8 cellular contexts compared by ENCODE assay signal in genomic region chr6:166342293-166343156, GRCh38. TPM values are rescaled to one million over a fixed set of nuclear protein-coding genes. Genes with fewer than 3 reads are reported as not detected.
DNase-seq lines count a peak whose midpoint lies in the region; ATAC-seq, FAIRE-seq and TF ChIP-seq lines count a peak whose summit lies in the region.

SFT2D1 (minus strand) TSS chr6:166342545; CDS start chr6:166342481, 64 bp downstream.

- no peak for FAIRE-seq in keratinocyte (lab: Jason Lieb, UNC)

- H3K27ac ChIP-seq in A673 (ENCODE audit: low read depth, low read length, poor library complexity, severe bottlenecking) (peak within 1 kb of the TSS; percentile 99), keratinocyte (ENCODE audit: control insufficient read depth, insufficient read depth, low read length) (peak within 1 kb of the TSS; percentile 84)

- TF ChIP-seq POLR2A in GM18526 (IDR thresholded peaks at IDR 0.05; ENCODE audit: extremely low read depth, insufficient read length): peak; percentile 98

- H3K4me3 ChIP-seq in A673 (ENCODE audit: low read depth, low read length, poor library complexity, severe bottlenecking): peak within 1 kb of the TSS; percentile 82
- H3K4me3 ChIP-seq in keratinocyte (ENCODE audit: control insufficient read depth in 2 of 3, extremely low read depth in 1 of 3, insufficient read depth in 2 of 3, low read depth in 1 of 3, low read length in 3 of 3): peak within 1 kb of the TSS; percentile 97 to 100 (median 99)

- DNase-seq in A673 (ENCODE audit: low spot score): peak; percentile 91
- DNase-seq in NCI-H2196 (lab: John Stamatoyannopoulos, UW; ENCODE audit: unreplicated experiment): peak; percentile 46
- peak; percentile 38 to 57 (median 50) for DNase-seq in activated CD4-positive, CD25-positive, alpha-beta regulatory T cell (lab: John Stamatoyannopoulos, UW)
- peak; percentile 59 for DNase-seq in central memory CD4-positive, alpha-beta T cell
- no peak for DNase-seq in keratinocyte (ENCODE audit: low read depth, low spot score)
- DNase-seq in stimulated activated CD4-positive, alpha-beta T cell treated with anti-CD3 and anti-CD28 coated beads, Interleukin-12 subunit alpha, Interleukin-12 subunit beta, amount 100 ng/mL, for 48 hours (ENCODE audit: low read depth in 2 of 3, low spot score in 1 of 3): peak; percentile 65 to 76 (median 68)

- BruUV-seq in A673 (replicated peaks; lab: Mats Ljungman, UMichigan): no TSS peak

- TF ChIP-seq CTCF in A673 (conservative IDR thresholded peaks at IDR 0.05; ENCODE audit: low read depth, low read length): no peak
- no peak for TF ChIP-seq CTCF in keratinocyte (optimal IDR thresholded peaks at IDR 0.05 in 1 of 3, IDR thresholded peaks at IDR 0.05 in 1 of 3, conservative IDR thresholded peaks at IDR 0.05 in 1 of 3; ENCODE audit: extremely low read depth in 1 of 3, insufficient read depth in 2 of 3, low read length in 3 of 3)

- H3K27me3 ChIP-seq in A673 (replicated peaks; ENCODE audit: insufficient read depth, low read depth, low read length, poor library complexity) (no peaks in the 10 kb centered on the region), keratinocyte (ENCODE audit: control insufficient read depth, extremely low read depth, insufficient read depth, low read length) (no peaks in the 10 kb centered on the region)

- intact Hi-C loops in A673 (cut with micrococcal nuclease; ENCODE audit: unreplicated experiment): loop anchor here (5.0 kb wide), 1 partner anchor 40 kb away; the partner anchor contains the start of gene MPC1

- peak within 1 kb of the TSS; percentile 92 for H3K9ac ChIP-seq in keratinocyte (ENCODE audit: control insufficient read depth, extremely low read depth, insufficient read depth, low read length)

- POLR2A ChIA-PET in A673 (lab: Charles Lee; ENCODE audit: low non-redundant PET): interaction anchor here (0.6 to 0.7 kb wide), 3 partner anchors 55 to 285 kb away, joined by 3 to 5 read pairs (median 4); no protein-coding TSS in a partner anchor

- H3K4me1 ChIP-seq in A673 (ENCODE audit: insufficient read depth, low read length, poor library complexity, severe bottlenecking) (peaks cover 5% of the 10 kb centered on the region), keratinocyte (ENCODE audit: control insufficient read depth, extremely low read depth, insufficient read depth, low read length) (peaks cover 12% of the 10 kb centered on the region)

- dilution Hi-C loops in keratinocyte (cut with MboI; ENCODE audit: extremely low pct_ligation_motif_present, low sequenced_read_pairs): no loop called here

- peaks cover 2% of the 10 kb centered on the region for H3K36me3 ChIP-seq in A673 (ENCODE audit: insufficient read depth, low read length, poor library complexity, severe bottlenecking)
- H3K36me3 ChIP-seq in keratinocyte (ENCODE audit: control insufficient read depth in 2 of 2, extremely low read depth in 1 of 2, insufficient read depth in 2 of 2, low read length in 2 of 2): peaks cover 0 to 2% of the 10 kb centered on the region in 2 experiments

- CTCF ChIA-PET in A673 (lab: Charles Lee): interaction anchor here (0.7 kb wide), 1 partner anchor 29 kb away, joined by 3 read pairs; no protein-coding TSS in a partner anchor

- peaks cover 5% of the 10 kb centered on the region for H4K20me1 ChIP-seq in keratinocyte (ENCODE audit: control insufficient read depth, extremely low read depth, insufficient read depth, low read length)

- H3K9me3 ChIP-seq in A673 (ENCODE audit: low read depth, low read length, poor library complexity, severe bottlenecking) (no peaks in the 10 kb centered on the region), keratinocyte (ENCODE audit: control insufficient read depth, low read depth, low read length) (no peaks in the 10 kb centered on the region)

- no peaks in the 10 kb centered on the region for H3K9me1 ChIP-seq in keratinocyte (ENCODE audit: control insufficient read depth, extremely low read depth, insufficient read depth, low read length)

- peaks cover 52% of the 10 kb centered on the region for H3K79me2 ChIP-seq in keratinocyte (ENCODE audit: control insufficient read depth, insufficient read depth, low read length)

- H2AFZ ChIP-seq in keratinocyte (ENCODE audit: control insufficient read depth, low read length): peak within 1 kb of the TSS; percentile 98

- ATAC-seq in HG03064 (IDR thresholded peaks at IDR 0.05; ENCODE audit: low read depth, unreplicated experiment): peak; percentile 92

- H3K4me2 ChIP-seq in keratinocyte (ENCODE audit: control insufficient read depth, extremely low read depth, insufficient read depth, low read depth, low read length): peak within 1 kb of the TSS; percentile 96

RNA-seq across cellular contexts. Expression of gene SFT2D1, which starts in this region (rescaled TPM):
- 52.8 and 62.0 TPM in 2 replicates for total RNA-seq in A673 (2021)
- polyA plus RNA-seq in keratinocyte: 46.6 to 84.3 TPM (median 58.8 TPM) in 3 replicates
- 10.1 TPM for polyA plus RNA-seq in keratinocyte (2011; ENCODE audit: low read depth)
- polyA plus RNA-seq in keratinocyte (2011; cell fraction: cytosol; rRNA removed): 45.1 and 82.7 TPM in 2 replicates
- 51.2 and 67.7 TPM in 2 replicates for polyA plus RNA-seq in keratinocyte (2011; cell fraction: nucleus; rRNA removed)
- 44.4 and 48.0 TPM in 2 replicates for polyA plus RNA-seq in keratinocyte (2012; ENCODE audit: low replicate concordance)
- polyA minus RNA-seq in keratinocyte: 18.2 to 34.5 TPM (median 23.5 TPM) in 3 replicates
- 22.1 TPM for polyA minus RNA-seq in keratinocyte (2011; cell fraction: cytosol; rRNA and poly(A)+ RNA removed)
- polyA minus RNA-seq in keratinocyte (2011; cell fraction: nucleus; rRNA and poly(A)+ RNA removed): 9.1 and 20.2 TPM in 2 replicates
